ENCODE assay signal across 23 cellular contexts in genomic region chr1:64235133-64235532, GRCh38. TPM values are rescaled to one million over a fixed set of nuclear protein-coding genes. Genes with fewer than 3 reads are reported as not detected.
"Had no signal": no experiment of that assay in that cellular context is flagged by ENCODE, and none has a peak within 500 bp of the region (broad histone marks: within the 10 kb centered on the region; RNA-seq: fewer than 3 reads in every experiment).

No MANE protein-coding gene starts in this region.

- H3K27ac ChIP-seq: body of pancreas, colonic mucosa, heart right ventricle, ovary, psoas muscle, spleen had no signal

- DNase-seq: activated B cell treated with CpG ODN at 0.5 μM for 24 hours; activated CD4-positive, alpha-beta memory T cell treated with anti-CD3 and anti-CD28 coated beads, Interleukin-2, amount 10 ng/mL, durations not matched to agents 7 days and 5 days; activated CD4-positive, alpha-beta T cell treated with anti-CD3 and anti-CD28 coated beads for 4 hours; activated CD8-positive, alpha-beta memory T cell treated with anti-CD3 and anti-CD28 coated beads, Interleukin-2, amount 10 ng/mL, durations not matched to agents 7 days and 5 days; activated naive CD4-positive, alpha-beta T cell; activated naive CD8-positive, alpha-beta T cell treated with anti-CD3 and anti-CD28 coated beads for 36 hours; body of pancreas; central memory CD4-positive, alpha-beta T cell; colonic mucosa; erythroblast; heart right ventricle; mesenchymal stem cell; naive thymus-derived CD4-positive, alpha-beta T cell; ovary; psoas muscle; spleen; stimulated activated CD4-positive, alpha-beta T cell treated with anti-CD3 and anti-CD28 coated beads, Interleukin-4, amount 100 ng/mL, for 4 hours; stimulated activated naive B cell treated with anti-CD40 and anti-IgM and Interleukin-4, amounts not matched to agents 10 μg/mL and 1 μg/mL and 100 μg/mL, for 72 hours had no signal

- H3K9me3 ChIP-seq: body of pancreas, colonic mucosa, heart right ventricle, ovary, psoas muscle, spleen had no signal

- H3K36me3 ChIP-seq: colonic mucosa, heart right ventricle, ovary, spleen had no signal

- H3K4me1 ChIP-seq: body of pancreas, colonic mucosa, heart right ventricle, psoas muscle had no signal

- H3K27me3 ChIP-seq: body of pancreas, colonic mucosa, ovary had no signal

- H3K4me3 ChIP-seq: body of pancreas, colonic mucosa, heart right ventricle, ovary, psoas muscle, spleen had no signal

RNA-seq across cellular contexts. Expression of gene UBE2U, which starts 31.7 kb away (rescaled TPM):
- total RNA-seq: activated B cell treated with CpG ODN at 0.5 μM for 24 hours; activated CD4-positive, alpha-beta memory T cell treated with anti-CD3 and anti-CD28 coated beads, Interleukin-2, amount 10 ng/mL, durations not matched to agents 7 days and 5 days; activated CD8-positive, alpha-beta memory T cell treated with anti-CD3 and anti-CD28 coated beads, Interleukin-2, amount 10 ng/mL, durations not matched to agents 7 days and 5 days; activated naive CD8-positive, alpha-beta T cell treated with anti-CD3 and anti-CD28 coated beads for 36 hours; body of pancreas; colonic mucosa; liver; mucosa of gallbladder; naive thymus-derived CD4-positive, alpha-beta T cell; ovary; psoas muscle; sciatic nerve; spleen; urinary bladder had no signal
- polyA plus RNA-seq: heart right ventricle; liver; naive thymus-derived CD4-positive, alpha-beta T cell; ovary; psoas muscle; spleen; thymus; urinary bladder had no signal
